ENCODE assay signal across 24 cellular contexts in the genomic region with DNA sequence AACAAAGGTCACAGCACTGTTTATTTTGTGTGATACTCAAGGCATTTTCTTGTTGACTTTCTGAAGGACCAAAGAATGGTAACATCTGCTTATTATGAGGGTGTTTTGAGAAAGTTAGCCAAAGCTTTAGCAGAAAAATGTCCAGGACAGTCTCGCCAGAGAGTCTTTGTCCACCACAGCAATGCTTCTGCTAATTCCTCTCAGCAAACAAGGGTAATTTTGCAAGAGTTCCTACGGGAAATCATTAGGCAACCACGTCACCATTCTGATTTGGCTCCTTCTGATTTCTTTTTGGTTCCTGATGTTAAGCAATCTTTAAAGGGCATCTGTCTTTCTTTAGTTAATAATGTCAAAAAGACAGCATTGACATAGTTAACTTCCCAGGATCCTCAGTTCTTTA.
"Had no signal": no experiment of that assay in that cellular context is flagged by ENCODE, and none has a peak within 500 bp of the region (broad histone marks: within the 10 kb centered on the region; RNA-seq: fewer than 3 reads in every experiment).

No MANE protein-coding gene starts in this region.

- H3K9ac ChIP-seq: neural progenitor cell had no signal

- H3K4me1 ChIP-seq: neural progenitor cell, pancreas, prostate gland, right lobe of liver, sigmoid colon, stomach, thyroid gland, tibial nerve, upper lobe of left lung, vagina had no signal

- H3K36me3 ChIP-seq: neural progenitor cell, neutrophil, pancreas, prostate gland, right lobe of liver, sigmoid colon, stomach, thoracic aorta, thyroid gland, tibial nerve, upper lobe of left lung, vagina had no signal

- H3K27me3 ChIP-seq: neural progenitor cell, neutrophil, pancreas, right lobe of liver, sigmoid colon, stomach, thyroid gland, tibial nerve, upper lobe of left lung, vagina had no signal

- DNase-seq: natural killer cell; nucleus accumbens; pancreas; retina; right cardiac atrium; right lobe of liver; sigmoid colon; small intestine; stimulated activated CD4-positive, alpha-beta T cell treated with anti-CD3 and anti-CD28 coated beads, Interleukin-15, amount 100 ng/mL, for 24 hours; stimulated activated CD4-positive, alpha-beta T cell treated with anti-CD3 and anti-CD28 coated beads, Interleukin-2, amount 100 ng/mL, for 24 hours; stimulated activated CD4-positive, alpha-beta T cell treated with anti-CD3 and anti-CD28 coated beads, Interleukin-2, amount 100 ng/mL, for 48 hours; stimulated activated CD4-positive, alpha-beta T cell treated with anti-CD3 and anti-CD28 coated beads, Interleukin-4, amount 100 ng/mL, for 24 hours; stimulated activated naive B cell treated with anti-CD40 and anti-IgM and Interleukin-4, amounts not matched to agents 10 μg/mL and 1 μg/mL and 100 μg/mL, for 72 hours; stimulated activated naive CD4-positive, alpha-beta T cell treated with Interleukin-2 at 50 U/mL for 16 hours; stomach; thyroid gland; trophoblast cell; upper lobe of left lung had no signal

- H3K4me3 ChIP-seq: neural progenitor cell, pancreas, prostate gland, right lobe of liver, sigmoid colon, stomach, thoracic aorta, thyroid gland, tibial nerve, upper lobe of left lung, vagina had no signal

- H3K4me2 ChIP-seq: neural progenitor cell had no signal

- H3K27ac ChIP-seq: neural progenitor cell, neutrophil, pancreas, prostate gland, right lobe of liver, sigmoid colon, stomach, thoracic aorta, thyroid gland, tibial nerve, upper lobe of left lung, vagina had no signal

- H3K9me3 ChIP-seq: neutrophil, pancreas, prostate gland, right lobe of liver, sigmoid colon, stomach, thoracic aorta, thyroid gland, tibial nerve, upper lobe of left lung, vagina had no signal

- H2AFZ ChIP-seq: neural progenitor cell had no signal
